ENCODE assay signal across 11 cellular contexts in the genomic region with DNA sequence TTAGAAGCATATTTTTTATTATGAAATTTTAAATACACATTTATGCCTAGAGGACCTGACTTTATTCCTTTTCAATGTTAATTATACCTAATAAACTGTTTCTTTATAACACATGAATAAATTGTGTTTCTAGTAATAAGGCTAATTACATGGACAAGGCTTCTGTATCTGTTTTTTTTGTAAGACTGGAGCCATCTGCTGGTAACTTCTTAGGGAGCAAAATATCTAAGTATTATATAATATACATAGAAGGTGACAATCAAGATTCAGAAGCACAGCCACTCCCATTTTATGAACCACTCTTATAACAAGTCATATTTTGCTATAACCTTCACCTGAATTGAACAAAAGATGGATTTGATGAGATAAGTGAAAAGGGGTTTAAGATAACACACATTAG.
DNase-seq lines count a peak whose midpoint lies in the region; ATAC-seq and TF ChIP-seq lines count a peak whose summit lies in the region.
"Had no signal": no experiment of that assay in that cellular context is flagged by ENCODE, and none has a peak within 500 bp of the region (broad histone marks: within the 10 kb centered on the region; RNA-seq: fewer than 3 reads in every experiment).

No MANE protein-coding gene starts in this region.

- BruUV-seq in PC-3 (replicated peaks; lab: Mats Ljungman, UMichigan) = no TSS peak

- POLR2A ChIA-PET in PC-3 (lab: Charles Lee; ENCODE audit: unreplicated experiment) = interaction anchor here (0.6 kb wide), 1 partner anchor 23 kb away, joined by 4 read pairs; no protein-coding TSS in a partner anchor
- POLR2A ChIA-PET in activated CD4-positive, alpha-beta memory T cell treated with anti-CD3 and anti-CD28 coated beads, Interleukin-2, amount 10 ng/mL, durations not matched to agents 7 days and 5 days (lab: Charles Lee) = no interaction called here

- H3K79me2 ChIP-seq in PC-3 (ENCODE audit: low read length) = no peaks in the 10 kb centered on the region

- H3K4me3 Mint-ChIP-seq in natural killer cell = no peak overlapping the region
- H3K4me3 Mint-ChIP-seq in activated CD4-positive, alpha-beta memory T cell treated with anti-CD3 and anti-CD28 coated beads, Interleukin-2, amount 10 ng/mL, durations not matched to agents 7 days and 5 days = no peak overlapping the region
- H3K4me3 Mint-ChIP-seq: activated T-cell treated with anti-CD3 and anti-CD28 coated beads, Interleukin-2, amount 50 U/mL, for 4 hours had no signal

- H3K9ac ChIP-seq in PC-3 (ENCODE audit: low read length) = no peak overlapping the region

- H3K27me3 ChIP-seq in PC-3 (ENCODE audit: low read length) = no peaks in the 10 kb centered on the region
- H3K27me3 ChIP-seq: neutrophil had no signal

- H3K4me1 ChIP-seq in PC-3 (ENCODE audit: insufficient read depth, low read length) = peaks cover 15% of the 10 kb centered on the region; the same call in 1 of the 2 replicates

- no peaks in the 10 kb centered on the region for H3K36me3 ChIP-seq in PC-3 (ENCODE audit: low read depth, low read length)
- H3K36me3 ChIP-seq: neutrophil had no signal

- H4K20me1 ChIP-seq in PC-3 (ENCODE audit: low read length) = no peaks in the 10 kb centered on the region

- peaks cover 15% of the 10 kb centered on the region for H3K36me3 Mint-ChIP-seq in natural killer cell
- H3K36me3 Mint-ChIP-seq in activated CD4-positive, alpha-beta memory T cell treated with anti-CD3 and anti-CD28 coated beads, Interleukin-2, amount 10 ng/mL, durations not matched to agents 7 days and 5 days (ENCODE audit: low read depth) = no peaks in the 10 kb centered on the region

- peaks cover 15 to 28% of the 10 kb centered on the region in 2 donors for H3K27me3 Mint-ChIP-seq in natural killer cell (ENCODE audit: low read depth in 2 of 2)
- H3K27me3 Mint-ChIP-seq in activated CD4-positive, alpha-beta memory T cell treated with anti-CD3 and anti-CD28 coated beads, Interleukin-2, amount 10 ng/mL, durations not matched to agents 7 days and 5 days = peaks cover 29% of the 10 kb centered on the region

- no peaks in the 10 kb centered on the region for H3K9me3 ChIP-seq in PC-3 (ENCODE audit: low read length)
- H3K9me3 ChIP-seq: neutrophil had no signal

- intact Hi-C loops in PC-3 (cut with micrococcal nuclease) = loop anchor here (1.0 kb wide), 2 partner anchors 24 to 414 kb away; partner anchors contain the start of gene DNAH14
- intact Hi-C loops in natural killer cell (cut with micrococcal nuclease) = no loop called here

- no peak overlapping the region for H3K4me2 ChIP-seq in PC-3 (ENCODE audit: low read length)

- peaks cover 3 to 6% of the 10 kb centered on the region in 2 donors for H3K9me3 Mint-ChIP-seq in natural killer cell
- H3K9me3 Mint-ChIP-seq in activated CD4-positive, alpha-beta memory T cell treated with anti-CD3 and anti-CD28 coated beads, Interleukin-2, amount 10 ng/mL, durations not matched to agents 7 days and 5 days = no peaks in the 10 kb centered on the region

- ATAC-seq in PC-3 (peak; percentile 54), natural killer cell (no peak), HG02938 (IDR thresholded peaks at IDR 0.05; ENCODE audit: unreplicated experiment) (no peak)
- ATAC-seq: activated T-cell treated with anti-CD3 and anti-CD28 coated beads, Interleukin-2, amount 50 U/mL, for 4 hours had no signal

- CTCF ChIA-PET in PC-3 (lab: Charles Lee) = interaction anchor here (1.0 kb wide), 1 partner anchor 24 kb away, joined by 17 read pairs; no protein-coding TSS in a partner anchor
- CTCF ChIA-PET in activated CD4-positive, alpha-beta memory T cell treated with anti-CD3 and anti-CD28 coated beads, Interleukin-2, amount 10 ng/mL, durations not matched to agents 7 days and 5 days (lab: Charles Lee) = interaction anchor here (1.0 kb wide), 1 partner anchor 24 kb away, joined by 3 read pairs; no protein-coding TSS in a partner anchor

- H2AFZ ChIP-seq in PC-3 (ENCODE audit: low read length) = no peak overlapping the region

- H3F3A ChIP-seq in PC-3 (ENCODE audit: low read length, unreplicated experiment) = no peaks in the 10 kb centered on the region

- H3K4me3 ChIP-seq in PC-3 (ENCODE audit: low read length) = no peak overlapping the region

- H3K9me2 ChIP-seq in PC-3 (replicated peaks; ENCODE audit: low read length) = no peaks in the 10 kb centered on the region

- no peaks in the 10 kb centered on the region for H3K4me1 Mint-ChIP-seq in natural killer cell
- peaks cover 3% of the 10 kb centered on the region for H3K4me1 Mint-ChIP-seq in activated CD4-positive, alpha-beta memory T cell treated with anti-CD3 and anti-CD28 coated beads, Interleukin-2, amount 10 ng/mL, durations not matched to agents 7 days and 5 days

- no peak overlapping the region for H3K27ac ChIP-seq in PC-3 (ENCODE audit: low read length)
- H3K27ac ChIP-seq: neutrophil had no signal

- TF ChIP-seq CTCF in PC-3 (conservative IDR thresholded peaks at IDR 0.05; ENCODE audit: low read depth, low read length) (peak; percentile 76), natural killer cell (IDR thresholded peaks at IDR 0.05) (no peak)

- no peak overlapping the region for H3K27ac Mint-ChIP-seq in natural killer cell
- H3K27ac Mint-ChIP-seq in activated CD4-positive, alpha-beta memory T cell treated with anti-CD3 and anti-CD28 coated beads, Interleukin-2, amount 10 ng/mL, durations not matched to agents 7 days and 5 days = no peak overlapping the region

- peak; percentile 3 for DNase-seq in CD1c-positive myeloid dendritic cell (ENCODE audit: extremely low spot score)
- DNase-seq in HCEC 1CT = peak; percentile 48
- peak; percentile 48 for DNase-seq in PC-3
- peak; percentile 11 for DNase-seq in fibroblast of peridontal ligament (ENCODE audit: extremely low read depth)
- DNase-seq in GOT3 (lab: John Stamatoyannopoulos, UW) = no peak
- DNase-seq in natural killer cell = no peak
- DNase-seq in activated CD4-positive, alpha-beta memory T cell treated with anti-CD3 and anti-CD28 coated beads, Interleukin-2, amount 10 ng/mL, durations not matched to agents 7 days and 5 days = no peak
- DNase-seq: activated T-cell treated with anti-CD3 and anti-CD28 coated beads, Interleukin-2, amount 50 U/mL, for 4 hours; foreskin melanocyte had no signal

Comparison
In these comparisons a context has a peak if more than half of its experiments do, and no peak if none do; other contexts are left out.
1. DNase-seq: peak in CD1c-positive myeloid dendritic cell (single experiment), HCEC 1CT (single experiment), PC-3 (single experiment) and fibroblast of peridontal ligament (single experiment); none in GOT3 (single experiment), natural killer cell (single experiment) and activated CD4-positive, alpha-beta memory T cell treated with anti-CD3 and anti-CD28 coated beads, Interleukin-2, amount 10 ng/mL, durations not matched to agents 7 days and 5 days (single experiment).